Comparison of ENCODE assay signal across 15 cellular contexts in the genomic region with DNA sequence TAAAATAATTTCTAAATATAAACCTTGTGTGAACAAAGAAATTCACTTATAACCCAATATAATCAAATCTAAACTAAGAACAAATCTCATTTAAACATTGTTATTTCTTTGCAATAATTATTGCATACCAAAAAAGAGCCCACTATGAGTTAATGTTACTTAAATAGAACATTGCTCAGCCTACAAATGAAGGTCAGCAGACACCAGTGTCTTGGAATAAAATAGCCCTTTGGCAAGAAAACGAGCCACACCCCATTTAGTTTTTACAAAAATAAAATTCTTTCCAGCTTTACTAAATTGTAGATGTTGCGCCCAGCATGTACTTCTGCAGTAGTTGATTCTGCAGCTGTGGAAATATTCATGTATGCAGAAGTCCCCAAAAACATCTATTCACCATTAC.
"Had no signal": no experiment of that assay in that cellular context is flagged by ENCODE, and none has a peak within 500 bp of the region (broad histone marks: within the 10 kb centered on the region; RNA-seq: fewer than 3 reads in every experiment).

No MANE protein-coding gene starts in this region.

- H3K36me3 ChIP-seq: lower lobe of right lung, suprapubic skin, WERI-Rb-1 had no signal

- H3K27me3 ChIP-seq: body of pancreas, suprapubic skin had no signal

- H3K4me3 ChIP-seq: body of pancreas, lower lobe of right lung, suprapubic skin had no signal

- DNase-seq: activated CD4-positive, alpha-beta T cell treated with anti-CD3 and anti-CD28 coated beads for 1 hour; activated CD4-positive, alpha-beta T cell treated with anti-CD3 and anti-CD28 coated beads, Interleukin-2, amount 50 U/mL, for 48 hours; activated T-cell treated with anti-CD3 and anti-CD28 coated beads for 4 hours; amniotic stem cell; body of pancreas; caudate nucleus; erythroblast; lower lobe of right lung; retina; stimulated activated CD4-positive, alpha-beta T cell treated with anti-CD3 and anti-CD28 coated beads, Interleukin-2, amount 100 ng/mL, for 24 hours; SW 1271; T-helper 2 cell; WERI-Rb-1 had no signal

- H3K9me3 ChIP-seq: body of pancreas, lower lobe of right lung, suprapubic skin had no signal

- H3K4me1 ChIP-seq: body of pancreas, lower lobe of right lung, suprapubic skin had no signal

- ATAC-seq: body of pancreas; lower lobe of right lung; natural killer cell treated with Interleukin-12 subunit alpha and Interleukin-12 subunit beta and Interleukin-15 and Interleukin-18, amount 100 ng/mL, for 72 hours had no signal

- H3K27ac ChIP-seq: body of pancreas, lower lobe of right lung, WERI-Rb-1 had no signal
